In genomic region chr3:71784201-71784913, GRCh38 we compare ENCODE assay signal across 1 cellular context.
TF ChIP-seq lines count a peak whose summit lies in the region.

No MANE protein-coding gene starts in this region.

TF ChIP-seq in H1, 55 proteins besides CTCF, POLR2A, EP300 and RAD21:
- TF ChIP-seq SIN3A (conservative IDR thresholded peaks at IDR 0.05 in 1 of 2, IDR thresholded peaks at IDR 0.05 in 1 of 2; ENCODE audit: low read depth in 1 of 2, low read length in 2 of 2) = no peak
- no peak for TF ChIP-seq SAP30 (IDR thresholded peaks at IDR 0.05; ENCODE audit: insufficient read depth, insufficient replicate concordance, low read length)
- TF ChIP-seq RNF2 (IDR thresholded peaks at IDR 0.05; ENCODE audit: borderline replicate concordance, low read depth, low read length, missing control alignments, poor library complexity, severe bottlenecking) = peak; percentile 42
- 0 out of 2 replicates have a peak, but pooled peaks have one; percentile 3 for TF ChIP-seq TEAD4 (IDR thresholded peaks at IDR 0.05; ENCODE audit: low read depth, low read length)
- peak; percentile 76 for TF ChIP-seq SUZ12 (IDR thresholded peaks at IDR 0.05; ENCODE audit: low read length)
- TF ChIP-seq GABPA (IDR thresholded peaks at IDR 0.05; ENCODE audit: borderline replicate concordance, insufficient read depth, low read length) = 0 out of 2 replicates have a peak, but pooled peaks have one; percentile 4
- 0 out of 2 replicates have a peak, but pooled peaks have one; percentile 24 for TF ChIP-seq KDM1A (IDR thresholded peaks at IDR 0.05; ENCODE audit: borderline replicate concordance, low read length)
- no peak for TF ChIP-seq RXRA (IDR thresholded peaks at IDR 0.05; ENCODE audit: insufficient read depth, low read depth, low read length)
TF ChIP-seq in H1: peak in this region for 5.
